Comparison of ENCODE assay signal across 13 cellular contexts in the genomic region with DNA sequence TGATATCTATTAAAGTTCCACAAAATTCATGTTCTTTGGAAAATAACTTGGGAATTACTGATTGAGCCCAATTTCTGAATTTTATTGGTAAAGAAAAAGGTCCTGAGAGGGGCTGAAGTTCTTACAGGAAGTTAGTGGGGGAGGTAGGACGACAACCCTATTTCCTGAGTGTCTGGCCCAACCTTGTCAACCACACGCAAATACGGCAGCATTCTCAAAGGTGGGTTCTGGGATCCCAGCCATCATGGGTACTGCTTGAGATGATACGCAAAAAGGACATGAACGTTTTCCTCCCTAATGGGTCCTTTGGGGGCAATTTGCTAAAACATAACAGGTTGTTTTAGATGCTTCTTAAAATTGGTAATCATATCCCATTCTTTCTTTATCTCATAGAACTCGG. TPM values are rescaled to one million over a fixed set of nuclear protein-coding genes. Genes with fewer than 3 reads are reported as not detected.
DNase-seq lines count a peak whose midpoint lies in the region; TF ChIP-seq lines count a peak whose summit lies in the region.
"Had no signal": no experiment of that assay in that cellular context is flagged by ENCODE, and none has a peak within 500 bp of the region (broad histone marks: within the 10 kb centered on the region; RNA-seq: fewer than 3 reads in every experiment).

No MANE protein-coding gene starts in this region.

- H3K27ac ChIP-seq in transverse colon (peak overlapping the region; percentile 90 to 100 (median 99)), SK-N-SH (ENCODE audit: low read depth in 2 of 2, low read length in 1 of 2) (no peak overlapping the region)
- H3K27ac ChIP-seq: SK-N-MC had no signal

- CTCF ChIA-PET in activated naive CD4-positive, alpha-beta T cell treated with anti-CD3 and anti-CD28 coated beads, Interleukin-2, amount 10 ng/mL, durations not matched to agents 7 days and 5 days (lab: Charles Lee), result no interaction called here
- CTCF ChIA-PET in SK-N-SH (lab: Yijun Ruan, JAX), result interaction anchor here (2.1 kb wide), 1 partner anchor 123 kb away, joined by 8 read pairs; no protein-coding TSS in a partner anchor

- H3K27me3 Mint-ChIP-seq in activated naive CD4-positive, alpha-beta T cell treated with anti-CD3 and anti-CD28 coated beads, Interleukin-2, amount 10 ng/mL, durations not matched to agents 7 days and 5 days, result no peaks in the 10 kb centered on the region

- no peak for TF ChIP-seq POLR2A in transverse colon (IDR thresholded peaks at IDR 0.05)

- no peaks in the 10 kb centered on the region for H3F3A ChIP-seq in SK-N-SH (replicated peaks; ENCODE audit: insufficient read depth)

- no peak overlapping the region for H2AFZ ChIP-seq in SK-N-SH (ENCODE audit: low read depth)

- no peak for TF ChIP-seq CTCF in transverse colon (IDR thresholded peaks at IDR 0.05)
- TF ChIP-seq CTCF in SK-N-SH (IDR thresholded peaks at IDR 0.05), result no peak

- intact Hi-C loops in transverse colon (cut with DNase I; ENCODE audit: low total_unique reads), result no loop called here

- no peaks in the 10 kb centered on the region for H3K9me3 ChIP-seq in transverse colon
- H3K9me3 ChIP-seq in SK-N-SH, result no peaks in the 10 kb centered on the region

- peaks cover 83% of the 10 kb centered on the region for H3K4me1 Mint-ChIP-seq in activated naive CD4-positive, alpha-beta T cell treated with anti-CD3 and anti-CD28 coated beads, Interleukin-2, amount 10 ng/mL, durations not matched to agents 7 days and 5 days

- H3K27me3 ChIP-seq in transverse colon, result no peaks in the 10 kb centered on the region
- no peaks in the 10 kb centered on the region for H3K27me3 ChIP-seq in SK-N-SH (ENCODE audit: insufficient read depth)

- no peaks in the 10 kb centered on the region for H3K36me3 ChIP-seq in transverse colon
- H3K36me3 ChIP-seq in SK-N-SH (replicated peaks in 1 of 2; ENCODE audit: control insufficient read depth in 1 of 2, insufficient read depth in 2 of 2, low read length in 1 of 2), result no peaks in the 10 kb centered on the region

- H3K4me3 Mint-ChIP-seq in activated naive CD4-positive, alpha-beta T cell treated with anti-CD3 and anti-CD28 coated beads, Interleukin-2, amount 10 ng/mL, durations not matched to agents 7 days and 5 days, result peak overlapping the region; percentile 89
- H3K4me3 Mint-ChIP-seq: endodermal cell had no signal

- no peak overlapping the region for H3K4me2 ChIP-seq in SK-N-SH

- in situ Hi-C loops in transverse colon (cut with MboI; ENCODE audit: low pct_ligation_motif_present in 1 of 4, low pct_unique_long_range_greater_than_20kb in 1 of 4, low sequenced_read_pairs in 3 of 4), result no loop called here

- no peak overlapping the region for H3K9ac ChIP-seq in SK-N-SH

- TF ChIP-seq RAD21 in SK-N-SH (IDR thresholded peaks at IDR 0.05; ENCODE audit: low read length), result no peak

- H3K4me1 ChIP-seq in transverse colon, result peaks cover 36 to 71% (median 50%) of the 10 kb centered on the region in 4 donors
- H3K4me1 ChIP-seq in SK-N-SH (ENCODE audit: control insufficient read depth in 1 of 2, insufficient read depth in 2 of 2, low read depth in 1 of 2, low read length in 1 of 2), result peaks cover 0 to 25% of the 10 kb centered on the region in 2 experiments; a peak in 2 of 4 replicates

- no peaks in the 10 kb centered on the region for H3K9me2 ChIP-seq in SK-N-SH

- peaks cover 5% of the 10 kb centered on the region; the same call in 1 of the 2 replicates for H4K20me1 ChIP-seq in SK-N-SH (ENCODE audit: insufficient read depth)

- H3K27ac Mint-ChIP-seq in activated naive CD4-positive, alpha-beta T cell treated with anti-CD3 and anti-CD28 coated beads, Interleukin-2, amount 10 ng/mL, durations not matched to agents 7 days and 5 days, result peak overlapping the region; percentile 94

- H3K4me3 ChIP-seq in transverse colon (no peak overlapping the region), SK-N-SH (ENCODE audit: low read depth in 2 of 2, low read length in 1 of 2) (no peak overlapping the region)
- H3K4me3 ChIP-seq: SK-N-MC had no signal

- peaks cover 14% of the 10 kb centered on the region for H3K79me2 ChIP-seq in SK-N-SH (ENCODE audit: insufficient read depth)

- peak; percentile 47 for DNase-seq in activated naive CD4-positive, alpha-beta T cell treated with anti-CD3 and anti-CD28 coated beads, Interleukin-2, amount 10 ng/mL, durations not matched to agents 7 days and 5 days
- no peak for DNase-seq in activated naive CD4-positive, alpha-beta T cell treated with Interleukin-2 at 50 U/mL for 16 hours
- DNase-seq in T-helper 9 cell (peak; percentile 51), transverse colon (no peak), SHP77 (lab: John Stamatoyannopoulos, UW) (no peak), hippocampal formation (lab: John Stamatoyannopoulos, UW) (no peak), SK-N-SH (no peak)
- peak; percentile 54 for DNase-seq in effector CD4-positive, alpha-beta T cell
- DNase-seq: endodermal cell, head of caudate nucleus, NCI-H1092 treated with DMSO at 0.1 percent for 48 hours, NCI-H748 treated with DMSO at 0.1 percent for 48 hours had no signal

- 62 to 81% methylated on average over 6 of the region's 6 CpGs for WGBS in transverse colon (ENCODE audit: low coverage in 1 of 2), 2 donors
- 87% methylated on average over 6 of the region's 6 CpGs for WGBS in SK-N-SH (ENCODE audit: low lambda C conversion rate)

- POLR2A ChIA-PET in SK-N-SH (lab: Yijun Ruan, JAX), result interaction anchor here (1.0 kb wide), 1 partner anchor 9 kb away, joined by 3 read pairs; no protein-coding TSS in a partner anchor

- H3K9me3 Mint-ChIP-seq in activated naive CD4-positive, alpha-beta T cell treated with anti-CD3 and anti-CD28 coated beads, Interleukin-2, amount 10 ng/mL, durations not matched to agents 7 days and 5 days, result no peaks in the 10 kb centered on the region
- H3K9me3 Mint-ChIP-seq: endodermal cell had no signal

- H3K36me3 Mint-ChIP-seq in activated naive CD4-positive, alpha-beta T cell treated with anti-CD3 and anti-CD28 coated beads, Interleukin-2, amount 10 ng/mL, durations not matched to agents 7 days and 5 days, result peaks cover 23% of the 10 kb centered on the region

- no peak for TF ChIP-seq EP300 in transverse colon (IDR thresholded peaks at IDR 0.05; ENCODE audit: low read depth)
- no peak for TF ChIP-seq EP300 in SK-N-SH (IDR thresholded peaks at IDR 0.05; ENCODE audit: borderline replicate concordance in 1 of 2, low read depth in 1 of 2, low read length in 1 of 2)

TF ChIP-seq in SK-N-SH, 30 proteins besides CTCF, POLR2A, EP300 and RAD21 (continues in another document):
- TF ChIP-seq, protein P1, sequence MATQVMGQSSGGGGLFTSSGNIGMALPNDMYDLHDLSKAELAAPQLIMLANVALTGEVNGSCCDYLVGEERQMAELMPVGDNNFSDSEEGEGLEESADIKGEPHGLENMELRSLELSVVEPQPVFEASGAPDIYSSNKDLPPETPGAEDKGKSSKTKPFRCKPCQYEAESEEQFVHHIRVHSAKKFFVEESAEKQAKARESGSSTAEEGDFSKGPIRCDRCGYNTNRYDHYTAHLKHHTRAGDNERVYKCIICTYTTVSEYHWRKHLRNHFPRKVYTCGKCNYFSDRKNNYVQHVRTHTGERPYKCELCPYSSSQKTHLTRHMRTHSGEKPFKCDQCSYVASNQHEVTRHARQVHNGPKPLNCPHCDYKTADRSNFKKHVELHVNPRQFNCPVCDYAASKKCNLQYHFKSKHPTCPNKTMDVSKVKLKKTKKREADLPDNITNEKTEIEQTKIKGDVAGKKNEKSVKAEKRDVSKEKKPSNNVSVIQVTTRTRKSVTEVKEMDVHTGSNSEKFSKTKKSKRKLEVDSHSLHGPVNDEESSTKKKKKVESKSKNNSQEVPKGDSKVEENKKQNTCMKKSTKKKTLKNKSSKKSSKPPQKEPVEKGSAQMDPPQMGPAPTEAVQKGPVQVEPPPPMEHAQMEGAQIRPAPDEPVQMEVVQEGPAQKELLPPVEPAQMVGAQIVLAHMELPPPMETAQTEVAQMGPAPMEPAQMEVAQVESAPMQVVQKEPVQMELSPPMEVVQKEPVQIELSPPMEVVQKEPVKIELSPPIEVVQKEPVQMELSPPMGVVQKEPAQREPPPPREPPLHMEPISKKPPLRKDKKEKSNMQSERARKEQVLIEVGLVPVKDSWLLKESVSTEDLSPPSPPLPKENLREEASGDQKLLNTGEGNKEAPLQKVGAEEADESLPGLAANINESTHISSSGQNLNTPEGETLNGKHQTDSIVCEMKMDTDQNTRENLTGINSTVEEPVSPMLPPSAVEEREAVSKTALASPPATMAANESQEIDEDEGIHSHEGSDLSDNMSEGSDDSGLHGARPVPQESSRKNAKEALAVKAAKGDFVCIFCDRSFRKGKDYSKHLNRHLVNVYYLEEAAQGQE (IDR thresholded peaks at IDR 0.05; ENCODE audit: low read depth, low read length), result no peak
- TF ChIP-seq RFX5 (IDR thresholded peaks at IDR 0.05; ENCODE audit: low read length) (no peak), JUND (IDR thresholded peaks at IDR 0.05) (no peak), SIN3A (IDR thresholded peaks at IDR 0.05; ENCODE audit: borderline replicate concordance, low read depth, low read length) (no peak), POLR2AphosphoS5 (IDR thresholded peaks at IDR 0.05; ENCODE audit: low read depth, low read length) (no peak)
- TF ChIP-seq, protein P2, sequence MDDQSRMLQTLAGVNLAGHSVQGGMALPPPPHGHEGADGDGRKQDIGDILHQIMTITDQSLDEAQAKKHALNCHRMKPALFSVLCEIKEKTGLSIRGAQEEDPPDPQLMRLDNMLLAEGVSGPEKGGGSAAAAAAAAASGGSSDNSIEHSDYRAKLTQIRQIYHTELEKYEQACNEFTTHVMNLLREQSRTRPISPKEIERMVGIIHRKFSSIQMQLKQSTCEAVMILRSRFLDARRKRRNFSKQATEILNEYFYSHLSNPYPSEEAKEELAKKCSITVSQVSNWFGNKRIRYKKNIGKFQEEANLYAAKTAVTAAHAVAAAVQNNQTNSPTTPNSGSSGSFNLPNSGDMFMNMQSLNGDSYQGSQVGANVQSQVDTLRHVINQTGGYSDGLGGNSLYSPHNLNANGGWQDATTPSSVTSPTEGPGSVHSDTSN (IDR thresholded peaks at IDR 0.05), result no peak

RNA-seq across cellular contexts. Expression of a gene that starts 2.7 kb away (rescaled TPM):
- 100 to 1,000 TPM in 3 of 4 donors, 10 to 100 TPM in 1; 98.3 to 724 (median 511) TPM for total RNA-seq in transverse colon
- 23.3 and 31.1 TPM in 2 replicates for polyA plus RNA-seq in SK-N-SH (2012; rRNA removed)
- 33.5 and 54.6 TPM in 2 replicates for polyA plus RNA-seq in SK-N-SH (2012; cell fraction: cytosol; rRNA removed)
- polyA plus RNA-seq in SK-N-SH (2012; cell fraction: nucleus; rRNA removed), result 6.9 and 18.3 TPM in 2 replicates

RNA-seq across cellular contexts. Expression of a gene that starts 50.0 kb away (rescaled TPM):
- 10 to 100 TPM in 3 of 4 donors, 1 to 10 TPM in 1; 9.6 to 44.9 (median 18.1) TPM for total RNA-seq in transverse colon
- polyA plus RNA-seq in SK-N-SH (2012; rRNA removed), result 16.2 and 21.9 TPM in 2 replicates
- 27.8 and 39.7 TPM in 2 replicates for polyA plus RNA-seq in SK-N-SH (2012; cell fraction: cytosol; rRNA removed)
- 10.9 and 26.4 TPM in 2 replicates for polyA plus RNA-seq in SK-N-SH (2012; cell fraction: nucleus; rRNA removed)

RNA-seq across cellular contexts. Expression of a gene that starts 50.4 kb away (rescaled TPM):
- 100 to 1,000 TPM in 1 of 4 donors, 10 to 100 TPM in 3; 57.3 to 125 (median 73.4) TPM for total RNA-seq in transverse colon
- polyA plus RNA-seq in SK-N-SH (2012; rRNA removed), result 6.9 and 10.6 TPM in 2 replicates
- polyA plus RNA-seq in SK-N-SH (2012; cell fraction: cytosol; rRNA removed), result 13.4 and 15.9 TPM in 2 replicates
- 3.3 and 7.3 TPM in 2 replicates for polyA plus RNA-seq in SK-N-SH (2012; cell fraction: nucleus; rRNA removed)

Comparison
In these comparisons a context has a peak if more than half of its experiments do, and no peak if none do; other contexts are left out.
1. DNase-seq: peak in activated naive CD4-positive, alpha-beta T cell treated with anti-CD3 and anti-CD28 coated beads, Interleukin-2, amount 10 ng/mL, durations not matched to agents 7 days and 5 days (single experiment), T-helper 9 cell (single experiment) and effector CD4-positive, alpha-beta T cell (single experiment); none in activated naive CD4-positive, alpha-beta T cell treated with Interleukin-2 at 50 U/mL for 16 hours (single experiment), transverse colon (single experiment), SHP77 (0 of 2), hippocampal formation (0 of 2) and SK-N-SH (single experiment).
2. H3K27ac ChIP-seq: peak in transverse colon (4 of 4); none in SK-N-SH (0 of 2).